In genomic region chr4:6221296-6221850, GRCh38 we compare ENCODE assay signal across 8 cellular contexts. TPM values are rescaled to one million over a fixed set of nuclear protein-coding genes. Genes with fewer than 3 reads are reported as not detected.
DNase-seq lines count a peak whose midpoint lies in the region; ATAC-seq and TF ChIP-seq lines count a peak whose summit lies in the region.
"Had no signal": no experiment of that assay in that cellular context is flagged by ENCODE, and none has a peak within 500 bp of the region (broad histone marks: within the 10 kb centered on the region; RNA-seq: fewer than 3 reads in every experiment).

No MANE protein-coding gene starts in this region.

- peaks cover 0 to 10% of the 10 kb centered on the region in 2 donors for H3K4me1 ChIP-seq in right atrium auricular region
- no peaks in the 10 kb centered on the region for H3K4me1 ChIP-seq in rectal smooth muscle tissue (ENCODE audit: control insufficient read depth, insufficient read depth, low read length)

- H3K9ac ChIP-seq in rectal smooth muscle tissue (ENCODE audit: low read length) = no peak overlapping the region

- H3K27me3 ChIP-seq in right atrium auricular region = peaks cover 0 to 14% of the 10 kb centered on the region in 2 donors
- H3K27me3 ChIP-seq in rectal smooth muscle tissue (ENCODE audit: control insufficient read depth, insufficient read depth, low read length) = peaks cover 5% of the 10 kb centered on the region

- H3K4me3 ChIP-seq in right atrium auricular region = peak overlapping the region; percentile 15 to 42
- peak overlapping the region; percentile 51 for H3K4me3 ChIP-seq in rectal smooth muscle tissue (ENCODE audit: low read length)

- H3K27ac ChIP-seq in right atrium auricular region = no peak overlapping the region
- no peak overlapping the region for H3K27ac ChIP-seq in rectal smooth muscle tissue (ENCODE audit: low read depth, low read length)

- no peak for TF ChIP-seq CTCF in right atrium auricular region (IDR thresholded peaks at IDR 0.05)

- CTCF ChIA-PET in HEK293T (lab: Yijun Ruan, JAX) = interaction anchor here (0.6 to 1.7 kb wide), 2 partner anchors 110 to 111 kb away, joined by 3 to 5 read pairs; no protein-coding TSS in a partner anchor

- POLR2A ChIA-PET in HEK293T (lab: Yijun Ruan, JAX) = no interaction called here

- peaks cover 0 to 7% of the 10 kb centered on the region in 2 donors for H3K9me3 ChIP-seq in right atrium auricular region

- no peak for ATAC-seq in HG03108 (IDR thresholded peaks at IDR 0.05; ENCODE audit: unreplicated experiment)
- ATAC-seq in HG02884 (IDR thresholded peaks at IDR 0.05; ENCODE audit: unreplicated experiment) = no peak

- no peaks in the 10 kb centered on the region for H3K36me3 ChIP-seq in right atrium auricular region
- H3K36me3 ChIP-seq in rectal smooth muscle tissue (ENCODE audit: control insufficient read depth, insufficient read depth, low read length) = no peaks in the 10 kb centered on the region

- DNase-seq in HEK293T (ENCODE audit: extremely low spot score) (no peak), NCI-H526 (lab: John Stamatoyannopoulos, UW) (peak; percentile 9 to 65), right atrium auricular region (ENCODE audit: low spot score) (no peak)
- DNase-seq in stimulated activated naive CD4-positive, alpha-beta T cell treated with Interleukin-2 at 50 U/mL for 16 hours (lab: John Stamatoyannopoulos, UW) = no peak

TF ChIP-seq in HEK293T, 16 proteins besides CTCF, POLR2A, EP300 and RAD21:
- TF ChIP-seq FOXA1 (IDR thresholded peaks at IDR 0.05) = no peak
- TF ChIP-seq ARNT (IDR thresholded peaks at IDR 0.05) = peak; percentile 33; the same call in 1 of the 2 replicates

RNA-seq across cellular contexts. Expression of gene JAKMIP1, which starts 21.0 kb away (rescaled TPM):
- under 1 TPM; 0.30 to 0.59 TPM for total RNA-seq in right atrium auricular region
- total RNA-seq: HT-29 had no signal

RNA-seq across cellular contexts. Expression of gene WFS1, which starts 48.3 kb away (rescaled TPM):
- total RNA-seq in right atrium auricular region = 100 to 1,000 TPM; 111 to 112 TPM

Comparison
In these comparisons a context has a peak if more than half of its experiments do, and no peak if none do; other contexts are left out.
1. DNase-seq: peak in NCI-H526 (2 of 2); none in HEK293T (single experiment), right atrium auricular region (single experiment) and stimulated activated naive CD4-positive, alpha-beta T cell treated with Interleukin-2 at 50 U/mL for 16 hours (single experiment).